Comparison of ENCODE assay signal across 19 cellular contexts in genomic region chr5:18497089-18497488, GRCh38.
A peak's percentile ranks its signal among the peaks of the same experiment; 100 is the strongest.
DNase-seq lines count a peak whose midpoint lies in the region; ATAC-seq, FAIRE-seq and TF ChIP-seq lines count a peak whose summit lies in the region.
"Had no signal": no experiment of that assay in that cellular context is flagged by ENCODE, and none has a peak within 500 bp of the region (broad histone marks: within the 10 kb centered on the region; RNA-seq: fewer than 3 reads in every experiment).

No MANE protein-coding gene starts in this region.

- H3K27ac ChIP-seq in HepG2 (ENCODE audit: extremely low read length, insufficient read depth, low read length) = no peak overlapping the region
- no peak overlapping the region for H3K27ac ChIP-seq in right lobe of liver
- H3K27ac ChIP-seq in SU-DHL-6 (ENCODE audit: low read depth, low read length) = no peak overlapping the region
- H3K27ac ChIP-seq: A549, C4-2B had no signal

- H3K27me3 ChIP-seq in HepG2 (ENCODE audit: control insufficient read depth in 1 of 2, insufficient read depth in 2 of 2, low read length in 2 of 2) = no peaks in the 10 kb centered on the region
- H3K27me3 ChIP-seq in right lobe of liver = no peaks in the 10 kb centered on the region
- no peaks in the 10 kb centered on the region for H3K27me3 ChIP-seq in SU-DHL-6 (ENCODE audit: low read length)

- CTCF ChIA-PET in HepG2 (lab: Yijun Ruan, JAX; ENCODE audit: low intra/inter-chr PET ratio, low total read pairs) = no interaction called here

- H2AFZ ChIP-seq in HepG2 (ENCODE audit: low read length) (no peak overlapping the region), SU-DHL-6 (ENCODE audit: low read depth, low read length, severe bottlenecking) (peak overlapping the region; percentile 20)

- DNase-seq in HepG2 (ENCODE audit: low spot score) = no peak
- no peak for DNase-seq in right lobe of liver
- peak; percentile 5 for DNase-seq in ELR (ENCODE audit: low read depth)
- DNase-seq in H54 (ENCODE audit: insufficient read length, low spot score) = no peak
- DNase-seq in KG1 (lab: John Stamatoyannopoulos, UW) = no peak
- DNase-seq: AML-193; Caco-2; CD4-positive, alpha-beta T cell; DMS79 treated with DMSO at 0.1 percent for 48 hours; KBM-7 had no signal

- H3K4me2 ChIP-seq in HepG2 (ENCODE audit: low read depth, low read length) = no peak overlapping the region
- no peak overlapping the region for H3K4me2 ChIP-seq in SU-DHL-6 (ENCODE audit: low read depth, low read length, poor library complexity, severe bottlenecking)
- H3K4me2 ChIP-seq: A549 had no signal

- H3K9ac ChIP-seq in HepG2 (ENCODE audit: insufficient read depth, low read depth, low read length) (no peak overlapping the region), SU-DHL-6 (ENCODE audit: low read length) (no peak overlapping the region)

- no peak for TF ChIP-seq POLR2A in HepG2 (IDR thresholded peaks at IDR 0.05; ENCODE audit: insufficient read depth in 1 of 2, low read depth in 2 of 2, low read length in 2 of 2)
- no peak for TF ChIP-seq POLR2A in right lobe of liver (IDR thresholded peaks at IDR 0.05)
- no peak for TF ChIP-seq POLR2A in H54 (IDR thresholded peaks at IDR 0.05; ENCODE audit: low read depth, low read length)

- peaks cover 41% of the 10 kb centered on the region for H3K9me3 ChIP-seq in HepG2 (ENCODE audit: low read length)
- H3K9me3 ChIP-seq in right lobe of liver = no peaks in the 10 kb centered on the region
- H3K9me3 ChIP-seq in SU-DHL-6 (ENCODE audit: insufficient read depth, low read length) = peaks cover 18% of the 10 kb centered on the region; the same call in 1 of the 2 replicates
- H3K9me3 ChIP-seq: A549, Caco-2, HAP-1 had no signal

- BruUV-seq in HepG2 (replicated peaks; lab: Mats Ljungman, UMichigan) = no TSS peak

- H3K79me2 ChIP-seq in HepG2 (ENCODE audit: insufficient read depth, low read length) (no peaks in the 10 kb centered on the region), SU-DHL-6 (ENCODE audit: insufficient read depth, low read length) (no peaks in the 10 kb centered on the region)

- H3K4me3 ChIP-seq in HepG2 (replicated peaks in 1 of 3; ENCODE audit: insufficient read depth in 1 of 3, low read depth in 2 of 3, low read length in 3 of 3) (no peak overlapping the region), right lobe of liver (no peak overlapping the region), SU-DHL-6 (ENCODE audit: insufficient read depth, low read length, poor library complexity, severe bottlenecking) (peak overlapping the region; percentile 8)
- H3K4me3 ChIP-seq: A549, GM12878, HAP-1 had no signal

- H3F3A ChIP-seq in SU-DHL-6 (ENCODE audit: insufficient read depth) = no peaks in the 10 kb centered on the region

- intact Hi-C loops in HepG2 (cut with micrococcal nuclease; ENCODE audit: unreplicated experiment) (no loop called here), right lobe of liver (cut with DNase I) (no loop called here)

- H3K4me1 ChIP-seq in HepG2 (ENCODE audit: insufficient read depth, low read length) (no peaks in the 10 kb centered on the region), right lobe of liver (no peaks in the 10 kb centered on the region)
- H3K4me1 ChIP-seq: A549, Caco-2, HAP-1 had no signal

- 3% methylated on average over 2 of the region's 2 CpGs for WGBS in HepG2 (ENCODE audit: low lambda C conversion rate)
- 19% methylated on average over 2 of the region's 2 CpGs for WGBS in right lobe of liver (ENCODE audit: insufficient coverage, low coverage, low lambda C conversion rate, missing lambda C conversion rate)

- FAIRE-seq in HepG2 (lab: Jason Lieb, UNC) (no peak), H54 (lab: Jason Lieb, UNC) (no peak)
- FAIRE-seq: A549, D721Med, GM12878, GM19239, H1, HTR-8/SVneo had no signal

- POLR2A ChIA-PET in HepG2 (lab: Yijun Ruan, JAX) = no interaction called here

- H4K20me1 ChIP-seq in HepG2 (ENCODE audit: insufficient read depth, low read length) (no peaks in the 10 kb centered on the region), SU-DHL-6 (ENCODE audit: low read depth, low read length) (no peaks in the 10 kb centered on the region)

- no peak for TF ChIP-seq EP300 in HepG2 (IDR thresholded peaks at IDR 0.05; ENCODE audit: low read depth in 2 of 2, low read length in 2 of 2)
- TF ChIP-seq EP300 in HepG2 (CRISPR knock-in tag; IDR thresholded peaks at IDR 0.05; ENCODE audit: borderline replicate concordance) = no peak

- no peak for ATAC-seq in HepG2
- no peak for ATAC-seq in right lobe of liver
- ATAC-seq: A549, GM12878 had no signal

- no peak for TF ChIP-seq CTCF in HepG2 (CRISPR knock-in tag; IDR thresholded peaks at IDR 0.05)
- no peak for TF ChIP-seq CTCF in right lobe of liver (IDR thresholded peaks at IDR 0.05)
- no peak for TF ChIP-seq CTCF in SU-DHL-6 (IDR thresholded peaks at IDR 0.05; ENCODE audit: insufficient read depth, low read length, poor library complexity, severe bottlenecking)

- H3K36me3 ChIP-seq in HepG2 (replicated peaks in 1 of 2; ENCODE audit: control insufficient read depth in 1 of 2, insufficient read depth in 2 of 2, low read length in 2 of 2) (no peaks in the 10 kb centered on the region), right lobe of liver (no peaks in the 10 kb centered on the region), SU-DHL-6 (ENCODE audit: low read length) (peaks cover 6% of the 10 kb centered on the region; the same call in 1 of the 2 replicates)
- H3K36me3 ChIP-seq: HAP-1 had no signal

- in situ Hi-C loops in HepG2 (cut with HindIII; ENCODE audit: extremely low pct_ligation_motif_present, low pct_unique_long_range_greater_than_20kb) = no loop called here

- no peak for TF ChIP-seq RAD21 in HepG2 (CRISPR knock-in tag; IDR thresholded peaks at IDR 0.05)

- H3K9me2 ChIP-seq in SU-DHL-6 (replicated peaks; ENCODE audit: insufficient read depth, low read length) = no peaks in the 10 kb centered on the region

TF ChIP-seq in HepG2, 621 proteins besides CTCF, POLR2A, EP300 and RAD21:
- TF ChIP-seq HMGXB3 (CRISPR knock-in tag; IDR thresholded peaks at IDR 0.05; ENCODE audit: borderline replicate concordance) (no peak), ZNF317 (CRISPR knock-in tag; IDR thresholded peaks at IDR 0.05) (peak; percentile 86), MAZ (IDR thresholded peaks at IDR 0.05; ENCODE audit: borderline replicate concordance, low read depth, low read length) (no peak), MAZ (CRISPR knock-in tag; IDR thresholded peaks at IDR 0.05; ENCODE audit: low read depth) (no peak), TMF1 (CRISPR knock-in tag; IDR thresholded peaks at IDR 0.05; ENCODE audit: low read depth) (no peak), JARID2 (CRISPR knock-in tag; IDR thresholded peaks at IDR 0.05; ENCODE audit: insufficient replicate concordance) (no peak), SETDB1 (CRISPR knock-in tag; IDR thresholded peaks at IDR 0.05; ENCODE audit: borderline replicate concordance) (no peak), ZNF616 (CRISPR knock-in tag; IDR thresholded peaks at IDR 0.05; ENCODE audit: low read depth) (no peak), SOX6 (IDR thresholded peaks at IDR 0.05) (no peak), SOX6 (CRISPR knock-in tag; IDR thresholded peaks at IDR 0.05) (no peak)
